In the genomic region with DNA sequence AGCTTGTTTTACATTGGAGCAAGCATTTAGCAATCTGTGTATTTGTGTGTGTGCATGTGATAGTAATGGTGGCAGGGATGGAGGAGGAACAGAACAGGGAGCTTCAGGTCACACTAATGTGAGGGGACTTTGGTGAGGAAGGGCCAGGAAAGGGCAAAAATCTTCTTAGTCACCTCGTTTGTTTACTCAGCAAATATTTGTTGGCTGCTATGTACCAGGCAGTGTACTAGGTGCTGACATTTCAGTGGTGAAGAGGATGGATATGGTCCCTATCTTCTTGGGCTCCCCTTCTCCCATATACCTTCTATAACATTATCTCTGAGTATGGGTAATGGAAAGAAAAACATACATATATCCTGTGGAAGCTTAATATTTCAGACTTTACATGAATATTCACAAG, we compare ENCODE assay signal across 9 cellular contexts. TPM values are rescaled to one million over a fixed set of nuclear protein-coding genes. Genes with fewer than 3 reads are reported as not detected.
DNase-seq lines count a peak whose midpoint lies in the region; ATAC-seq and TF ChIP-seq lines count a peak whose summit lies in the region.
"Had no signal": no experiment of that assay in that cellular context is flagged by ENCODE, and none has a peak within 500 bp of the region (broad histone marks: within the 10 kb centered on the region; RNA-seq: fewer than 3 reads in every experiment).

No MANE protein-coding gene starts in this region.

- peaks cover 11% of the 10 kb centered on the region; the same call in 1 of the 2 replicates for H4K20me1 ChIP-seq in SK-N-SH (ENCODE audit: insufficient read depth)

- H3K9me2 ChIP-seq in SK-N-SH = no peaks in the 10 kb centered on the region

- H3K9me3 ChIP-seq in AG04450 (ENCODE audit: control insufficient read depth, insufficient read depth, low read length) (no peaks in the 10 kb centered on the region), SK-N-SH (no peaks in the 10 kb centered on the region), left lung (no peaks in the 10 kb centered on the region)
- H3K9me3 ChIP-seq in CD4-positive, alpha-beta T cell (ENCODE audit: control insufficient read depth, low read length) = no peaks in the 10 kb centered on the region

- no peak for TF ChIP-seq EP300 in SK-N-SH (IDR thresholded peaks at IDR 0.05; ENCODE audit: borderline replicate concordance in 1 of 2, low read depth in 1 of 2, low read length in 1 of 2)

- ATAC-seq in GM21529 (IDR thresholded peaks at IDR 0.05; ENCODE audit: unreplicated experiment) = peak; percentile 9
- peak; percentile 40 for ATAC-seq in left lung
- ATAC-seq in HG02623 (IDR thresholded peaks at IDR 0.05; ENCODE audit: unreplicated experiment) = no peak
- ATAC-seq in CD4-positive, alpha-beta T cell (ENCODE audit: poor library complexity) = no peak

- DNase-seq in AG04450 (ENCODE audit: low read depth, low spot score) (no peak), SK-N-SH (no peak), left lung (no peak), NCI-H2171 (lab: John Stamatoyannopoulos, UW) (no peak), SHP77 treated with DMSO at 0.1 percent for 48 hours (lab: John Stamatoyannopoulos, UW) (no peak)
- DNase-seq in CD4-positive, alpha-beta T cell = no peak
- DNase-seq: DMS153 had no signal

- no peaks in the 10 kb centered on the region for H3K9me3 Mint-ChIP-seq in CD4-positive, alpha-beta T cell

- TF ChIP-seq CTCF in AG04450 (IDR thresholded peaks at IDR 0.05; ENCODE audit: low read depth, low read length) = no peak
- no peak for TF ChIP-seq CTCF in SK-N-SH (IDR thresholded peaks at IDR 0.05)
- TF ChIP-seq CTCF in left lung (IDR thresholded peaks at IDR 0.05) = no peak
- no peak for TF ChIP-seq CTCF in CD4-positive, alpha-beta T cell (IDR thresholded peaks at IDR 0.05)

- H3K36me3 ChIP-seq in SK-N-SH (replicated peaks in 1 of 2; ENCODE audit: control insufficient read depth in 1 of 2, insufficient read depth in 2 of 2, low read length in 1 of 2) (peaks cover 0 to 6% of the 10 kb centered on the region in 2 experiments), left lung (no peaks in the 10 kb centered on the region)

- H3K9ac ChIP-seq in SK-N-SH = no peak overlapping the region

- 6% methylated on average over 1 of the region's 1 CpG for WGBS in SK-N-SH (ENCODE audit: low lambda C conversion rate)

- TF ChIP-seq RAD21 in SK-N-SH (IDR thresholded peaks at IDR 0.05; ENCODE audit: low read length) = no peak

- no peak overlapping the region for H3K4me3 Mint-ChIP-seq in CD4-positive, alpha-beta T cell

- no peak overlapping the region for H3K27ac Mint-ChIP-seq in CD4-positive, alpha-beta T cell

- peaks cover 22% of the 10 kb centered on the region for H3F3A ChIP-seq in SK-N-SH (replicated peaks; ENCODE audit: insufficient read depth)

- no peak overlapping the region for H2AFZ ChIP-seq in SK-N-SH (ENCODE audit: low read depth)

- CTCF ChIA-PET in AG04450 (lab: Charles Lee) (no interaction called here), SK-N-SH (lab: Yijun Ruan, JAX) (no interaction called here)
- CTCF ChIA-PET in CD4-positive, alpha-beta T cell (lab: Charles Lee) = no interaction called here

- no peaks in the 10 kb centered on the region for H3K4me1 Mint-ChIP-seq in CD4-positive, alpha-beta T cell (ENCODE audit: low read depth)

- H3K4me3 ChIP-seq in AG04450 (ENCODE audit: low read depth, low read length) (no peak overlapping the region), SK-N-SH (ENCODE audit: low read depth in 2 of 2, low read length in 1 of 2) (peak overlapping the region in 1 of 2 experiments; percentile 14; a peak in 1 of 4 replicates), left lung (no peak overlapping the region)

- H3K4me1 ChIP-seq in SK-N-SH (ENCODE audit: control insufficient read depth in 1 of 2, insufficient read depth in 2 of 2, low read depth in 1 of 2, low read length in 1 of 2) (peaks cover 0 to 13% of the 10 kb centered on the region in 2 experiments; a peak in 1 of 4 replicates), left lung (no peaks in the 10 kb centered on the region)

- no peaks in the 10 kb centered on the region for H3K27me3 Mint-ChIP-seq in CD4-positive, alpha-beta T cell

- H3K27ac ChIP-seq in AG04450 (ENCODE audit: low read depth, low read length) (peak overlapping the region; percentile 40), SK-N-SH (ENCODE audit: low read depth in 2 of 2, low read length in 1 of 2) (peak overlapping the region in 1 of 2 experiments; percentile 84; a peak in 2 of 4 replicates), left lung (no peak overlapping the region)
- H3K27ac ChIP-seq in CD4-positive, alpha-beta T cell (ENCODE audit: low read depth, low read length) = no peak overlapping the region

- POLR2A ChIA-PET in AG04450 (lab: Yijun Ruan, JAX) = no interaction called here
- POLR2A ChIA-PET in SK-N-SH (lab: Yijun Ruan, JAX) = no interaction called here
- POLR2A ChIA-PET in CD4-positive, alpha-beta T cell (lab: Charles Lee) = no interaction called here

- H3K4me2 ChIP-seq in SK-N-SH = peak overlapping the region; percentile 65

- H3K79me2 ChIP-seq in SK-N-SH (ENCODE audit: insufficient read depth) = no peaks in the 10 kb centered on the region

- no peaks in the 10 kb centered on the region for H3K36me3 Mint-ChIP-seq in CD4-positive, alpha-beta T cell (ENCODE audit: low read depth)

- intact Hi-C loops in left lung (cut with DNase I) = no loop called here
- intact Hi-C loops in CD4-positive, alpha-beta T cell (cut with DNase I, micrococcal nuclease) = no loop called here

- H3K27me3 ChIP-seq in AG04450 (ENCODE audit: control insufficient read depth, insufficient read depth, low read length) (no peaks in the 10 kb centered on the region), SK-N-SH (ENCODE audit: insufficient read depth) (no peaks in the 10 kb centered on the region), left lung (no peaks in the 10 kb centered on the region)
- no peaks in the 10 kb centered on the region for H3K27me3 ChIP-seq in CD4-positive, alpha-beta T cell (ENCODE audit: control insufficient read depth, insufficient read depth, low read length)

TF ChIP-seq in SK-N-SH, 30 proteins besides CTCF, POLR2A, EP300 and RAD21:
- no peak for TF ChIP-seq GATA2 (CRISPR knock-in tag; IDR thresholded peaks at IDR 0.05)
- no peak for TF ChIP-seq GABPA (IDR thresholded peaks at IDR 0.05; ENCODE audit: low read depth)
- no peak for TF ChIP-seq TEAD4 (IDR thresholded peaks at IDR 0.05; ENCODE audit: borderline replicate concordance, insufficient read depth)
- TF ChIP-seq FOXM1 (IDR thresholded peaks at IDR 0.05; ENCODE audit: low read depth) = no peak
- no peak for TF ChIP-seq FOSL2 (IDR thresholded peaks at IDR 0.05; ENCODE audit: borderline replicate concordance, low read depth)
- TF ChIP-seq CHD2 (IDR thresholded peaks at IDR 0.05; ENCODE audit: low read length, partially characterized antibody) = no peak
- TF ChIP-seq SMC3 (IDR thresholded peaks at IDR 0.05; ENCODE audit: low read depth, low read length) = no peak
- no peak for TF ChIP-seq ELF1 (IDR thresholded peaks at IDR 0.05)
- TF ChIP-seq, protein P1, sequence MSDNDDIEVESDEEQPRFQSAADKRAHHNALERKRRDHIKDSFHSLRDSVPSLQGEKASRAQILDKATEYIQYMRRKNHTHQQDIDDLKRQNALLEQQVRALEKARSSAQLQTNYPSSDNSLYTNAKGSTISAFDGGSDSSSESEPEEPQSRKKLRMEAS (IDR thresholded peaks at IDR 0.05; ENCODE audit: low read depth) = no peak
- TF ChIP-seq FOXJ3 (CRISPR knock-in tag; IDR thresholded peaks at IDR 0.05) = no peak
- TF ChIP-seq RXRA (IDR thresholded peaks at IDR 0.05; ENCODE audit: borderline replicate concordance, low read depth) = no peak
- no peak for TF ChIP-seq YY1 (IDR thresholded peaks at IDR 0.05; ENCODE audit: low read depth)

RNA-seq across cellular contexts. Expression of a gene that starts 48.5 kb away (rescaled TPM):
- 22.7 and 24.8 TPM in 2 replicates for polyA plus RNA-seq in AG04450 (2011; rRNA removed)
- polyA minus RNA-seq in AG04450 (2011; rRNA and poly(A)+ RNA removed) = 29.6 and 32.5 TPM in 2 replicates
- 30.6 and 38.7 TPM in 2 replicates for polyA plus RNA-seq in SK-N-SH (2012; rRNA removed)
- 38.4 and 43.3 TPM in 2 replicates for polyA plus RNA-seq in SK-N-SH (2012; cell fraction: cytosol; rRNA removed)
- 20.7 and 34.8 TPM in 2 replicates for polyA plus RNA-seq in SK-N-SH (2012; cell fraction: nucleus; rRNA removed)
- 10 to 100 TPM; 28.7 to 33.2 TPM for total RNA-seq in left lung
- total RNA-seq in CD4-positive, alpha-beta T cell = 1 to 10 TPM; 5.8 to 6.8 TPM

Comparison
In these comparisons a context has a peak if more than half of its experiments do, and no peak if none do; other contexts are left out.
1. ATAC-seq: peak in GM21529 (single experiment) and left lung (single experiment); none in HG02623 (single experiment) and CD4-positive, alpha-beta T cell (single experiment).